18 cellular contexts compared by ENCODE assay signal in the genomic region with DNA sequence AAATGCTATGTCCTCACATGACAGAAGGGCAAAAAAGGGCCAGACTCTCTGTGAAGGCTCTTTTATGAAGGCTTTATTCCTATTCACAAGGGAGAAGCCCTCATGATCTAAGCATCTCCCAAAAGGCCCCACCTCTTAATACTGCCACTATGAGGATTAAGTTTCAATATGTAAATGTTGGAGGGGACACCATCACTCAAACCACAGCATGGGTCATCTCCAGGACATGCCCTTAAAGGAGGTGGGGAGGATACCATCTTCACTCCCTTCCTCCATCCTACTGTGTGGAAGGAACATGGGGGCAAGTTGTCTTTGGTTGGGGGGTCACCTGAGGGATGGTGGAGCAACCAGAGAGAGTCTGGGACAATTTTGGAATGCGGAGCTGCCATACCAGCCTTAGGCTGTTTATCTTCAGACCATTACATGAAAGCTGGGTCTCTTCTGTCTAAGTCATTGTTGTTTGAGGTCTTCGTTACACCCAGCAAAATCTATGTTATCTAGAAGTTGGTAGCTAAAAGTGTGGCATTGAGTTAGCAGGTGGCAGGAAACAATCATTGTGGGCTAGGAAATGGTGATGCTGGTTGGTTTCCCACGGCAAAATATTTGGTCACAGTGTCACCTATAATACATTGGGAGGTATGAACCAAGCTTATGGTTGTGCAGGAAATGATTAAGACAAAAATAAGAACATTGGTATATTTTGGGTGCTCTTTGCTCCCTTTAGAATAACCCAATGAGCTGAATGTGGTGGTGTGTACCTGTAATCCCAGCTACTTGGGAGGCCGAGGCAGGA.
DNase-seq lines count a peak whose midpoint lies in the region.
"Had no signal": no experiment of that assay in that cellular context is flagged by ENCODE, and none has a peak within 500 bp of the region (broad histone marks: within the 10 kb centered on the region; RNA-seq: fewer than 3 reads in every experiment).

No MANE protein-coding gene starts in this region.

- DNase-seq in activated CD8-positive, alpha-beta memory T cell treated with anti-CD3 and anti-CD28 coated beads for 4 hours (ENCODE audit: low read depth in 2 of 2): peak; percentile 18 to 20
- no peak for DNase-seq in activated CD8-positive, alpha-beta memory T cell treated with anti-CD3 and anti-CD28 coated beads, Interleukin-2, amount 50 U/mL, for 48 hours
- DNase-seq in T-helper 22 cell (ENCODE audit: low read depth) (peak; percentile 44), NCI-H146 (lab: John Stamatoyannopoulos, UW) (no peak), hepatic stellate cell (ENCODE audit: low spot score) (no peak), NAMALWA (ENCODE audit: low spot score) (no peak)
- peak; percentile 39 to 57 (median 40) for DNase-seq in effector memory CD4-positive, alpha-beta T cell
- DNase-seq in stimulated activated CD8-positive, alpha-beta memory T cell treated with anti-CD3 and anti-CD28 coated beads, Interleukin-7, amount 100 ng/mL, for 4 hours (ENCODE audit: low read depth in 2 of 2): peak; percentile 30 to 34
- DNase-seq: amniotic stem cell, esophagus squamous epithelium, hippocampal formation, left ventricle myocardium inferior, NCI-H187, upper lobe of right lung had no signal

- H3K27me3 ChIP-seq in effector memory CD4-positive, alpha-beta T cell (replicated peaks; ENCODE audit: control insufficient read depth, insufficient read depth, low read length, poor library complexity, severe bottlenecking): no peaks in the 10 kb centered on the region
- H3K27me3 ChIP-seq: upper lobe of right lung had no signal

- peak overlapping the region; percentile 54 for H3K27ac ChIP-seq in effector memory CD4-positive, alpha-beta T cell (ENCODE audit: insufficient read depth, low read length, poor library complexity, severe bottlenecking)
- H3K27ac ChIP-seq: left ventricle myocardium inferior, neutrophil, upper lobe of right lung, VCaP had no signal

- peaks cover 43% of the 10 kb centered on the region for H3K4me1 ChIP-seq in effector memory CD4-positive, alpha-beta T cell (ENCODE audit: control insufficient read depth, insufficient read depth, low read length, poor library complexity, severe bottlenecking)

- no peaks in the 10 kb centered on the region for H3K36me3 ChIP-seq in effector memory CD4-positive, alpha-beta T cell (ENCODE audit: control insufficient read depth, insufficient read depth, low read length)
- H3K36me3 ChIP-seq: esophagus squamous epithelium, left ventricle myocardium inferior, neutrophil, upper lobe of right lung had no signal

- no peak overlapping the region for H3K4me3 ChIP-seq in effector memory CD4-positive, alpha-beta T cell (ENCODE audit: insufficient read depth, low read depth, low read length, poor library complexity, severe bottlenecking)
- H3K4me3 ChIP-seq: esophagus squamous epithelium, K562, left ventricle myocardium inferior, smooth muscle cell, upper lobe of right lung had no signal

- no peaks in the 10 kb centered on the region for H3K9me3 ChIP-seq in effector memory CD4-positive, alpha-beta T cell (ENCODE audit: control insufficient read depth, low read length)
- H3K9me3 ChIP-seq: esophagus squamous epithelium, left ventricle myocardium inferior, neutrophil, upper lobe of right lung had no signal

Comparison
In these comparisons a context has a peak if more than half of its experiments do, and no peak if none do; other contexts are left out.
1. DNase-seq: peak in activated CD8-positive, alpha-beta memory T cell treated with anti-CD3 and anti-CD28 coated beads for 4 hours (2 of 2), T-helper 22 cell (single experiment), effector memory CD4-positive, alpha-beta T cell (3 of 3) and stimulated activated CD8-positive, alpha-beta memory T cell treated with anti-CD3 and anti-CD28 coated beads, Interleukin-7, amount 100 ng/mL, for 4 hours (2 of 2); none in activated CD8-positive, alpha-beta memory T cell treated with anti-CD3 and anti-CD28 coated beads, Interleukin-2, amount 50 U/mL, for 48 hours (single experiment), NCI-H146 (single experiment), hepatic stellate cell (single experiment) and NAMALWA (single experiment).